In genomic region chr7:50379082-50379481, GRCh38 we compare ENCODE assay signal across 8 cellular contexts.
A peak's percentile ranks its signal among the peaks of the same experiment; 100 is the strongest.
DNase-seq lines count a peak whose midpoint lies in the region; ATAC-seq, FAIRE-seq and TF ChIP-seq lines count a peak whose summit lies in the region.

No MANE protein-coding gene starts in this region.

- H3K4me1 Mint-ChIP-seq in neural progenitor cell, result no peaks in the 10 kb centered on the region

- H3K4me2 ChIP-seq in neural progenitor cell, result no peak overlapping the region

- H3K9me3 ChIP-seq in neural progenitor cell (ENCODE audit: low read depth), result no peaks in the 10 kb centered on the region

- no peak for FAIRE-seq in GM12892 (lab: Jason Lieb, UNC)

- no peak overlapping the region for H3K9ac ChIP-seq in neural progenitor cell

- in situ Hi-C loops in T47D (cut with HindIII; ENCODE audit: low pct_unique_long_range_greater_than_20kb, low sequenced_read_pairs), result no loop called here

- no peak overlapping the region for H3K27ac ChIP-seq in neural progenitor cell

- H3K4me3 ChIP-seq in neural progenitor cell, result no peak overlapping the region

- H3K36me3 Mint-ChIP-seq in neural progenitor cell, result no peaks in the 10 kb centered on the region

- ATAC-seq in GM19463 (IDR thresholded peaks at IDR 0.05; ENCODE audit: unreplicated experiment) (peak; percentile 57), GM21619 (IDR thresholded peaks at IDR 0.05; ENCODE audit: unreplicated experiment) (no peak)

- H3K27me3 ChIP-seq in neural progenitor cell, result no peaks in the 10 kb centered on the region

- H3F3A ChIP-seq in neural progenitor cell (ENCODE audit: low read depth), result no peaks in the 10 kb centered on the region

- no peak overlapping the region for H3K27ac Mint-ChIP-seq in neural progenitor cell

- H2AFZ ChIP-seq in neural progenitor cell (replicated peaks), result peak overlapping the region; percentile 90

- H3K9me3 Mint-ChIP-seq in neural progenitor cell, result no peaks in the 10 kb centered on the region

- no peaks in the 10 kb centered on the region for H3K4me1 ChIP-seq in neural progenitor cell

- H3K36me3 ChIP-seq in neural progenitor cell, result no peaks in the 10 kb centered on the region

- no peaks in the 10 kb centered on the region for H4K20me1 ChIP-seq in neural progenitor cell (ENCODE audit: low read depth)

- intact Hi-C loops in posterior cingulate gyrus (cut with DNase I), result no loop called here

- TF ChIP-seq CTCF in neural progenitor cell (IDR thresholded peaks at IDR 0.05), result no peak

- H3K27me3 Mint-ChIP-seq in neural progenitor cell (ENCODE audit: insufficient read depth, low read depth), result peaks cover 5% of the 10 kb centered on the region

- no peak overlapping the region for H3K4me3 Mint-ChIP-seq in neural progenitor cell

- H3K79me2 ChIP-seq in neural progenitor cell (ENCODE audit: low read depth), result no peaks in the 10 kb centered on the region

- no peak for TF ChIP-seq POLR2A in GM12892 (IDR thresholded peaks at IDR 0.05; ENCODE audit: low read depth, low read length)

- DNase-seq in NCI-H2227 treated with DMSO at 0.1 percent for 48 hours (lab: John Stamatoyannopoulos, UW) (peak; percentile 16), T47D (ENCODE audit: low read depth in 1 of 2, low spot score in 1 of 2) (peak; percentile 39 to 67), neural progenitor cell (ENCODE audit: low spot score) (peak; percentile 34), putamen (ENCODE audit: low spot score) (no peak), posterior cingulate gyrus (no peak), GM12892 (ENCODE audit: insufficient read length) (no peak)

Comparison
In these comparisons a context has a peak if more than half of its experiments do, and no peak if none do; other contexts are left out.
1. DNase-seq: peak in NCI-H2227 treated with DMSO at 0.1 percent for 48 hours (single experiment), T47D (2 of 2) and neural progenitor cell (single experiment); none in putamen (single experiment), posterior cingulate gyrus (0 of 10) and GM12892 (single experiment).